ENCODE assay signal across 26 cellular contexts in the genomic region with DNA sequence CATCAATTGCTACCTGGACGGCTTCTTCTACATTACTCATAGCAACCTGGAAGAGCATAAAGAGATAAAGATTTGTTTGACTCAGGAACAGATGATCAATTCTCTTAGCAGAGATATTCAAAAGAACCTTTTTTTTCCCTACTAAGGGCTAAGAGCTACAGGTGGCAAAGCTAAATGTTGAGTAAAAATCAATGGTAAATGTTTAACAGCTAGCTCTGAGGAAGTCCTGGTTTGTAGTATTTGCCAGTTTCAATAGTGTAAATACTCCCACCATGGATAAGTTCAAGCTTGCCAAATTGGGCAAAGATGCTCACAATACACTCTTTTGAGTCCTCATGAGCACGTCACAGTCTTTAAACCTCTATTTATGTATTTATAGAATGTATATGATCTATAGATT.
DNase-seq lines count a peak whose midpoint lies in the region; ATAC-seq, FAIRE-seq and TF ChIP-seq lines count a peak whose summit lies in the region.
"Had no signal": no experiment of that assay in that cellular context is flagged by ENCODE, and none has a peak within 500 bp of the region (broad histone marks: within the 10 kb centered on the region; RNA-seq: fewer than 3 reads in every experiment).

No MANE protein-coding gene starts in this region.

- no peak overlapping the region for H2AFZ ChIP-seq in HepG2 (ENCODE audit: low read length)

- H3K4me1 Mint-ChIP-seq in WTC11, result no peaks in the 10 kb centered on the region
- H3K4me1 Mint-ChIP-seq in activated T-helper 2 cell treated with anti-CD3 and anti-CD28 coated beads, Interferon-gamma antibody, Interleukin-2, Interleukin-4, amounts not matched to agents 10 μg/mL and 5 μg/mL and 100 μg/mL, durations not matched to agents 14 hours and 24 hours and 36 hours (ENCODE audit: low read depth), result peaks cover 2% of the 10 kb centered on the region
- H3K4me1 Mint-ChIP-seq: CD4-positive, alpha-beta memory T cell; CD8-positive, alpha-beta memory T cell had no signal

- H3K27ac Mint-ChIP-seq in WTC11, result no peak overlapping the region
- no peak overlapping the region for H3K27ac Mint-ChIP-seq in activated T-helper 2 cell treated with anti-CD3 and anti-CD28 coated beads, Interferon-gamma antibody, Interleukin-2, Interleukin-4, amounts not matched to agents 10 μg/mL and 5 μg/mL and 100 μg/mL, durations not matched to agents 14 hours and 24 hours and 36 hours
- H3K27ac Mint-ChIP-seq: CD14-positive monocyte; CD4-positive, alpha-beta memory T cell; CD4-positive, CD25-positive, alpha-beta regulatory T cell; CD8-positive, alpha-beta memory T cell had no signal

- H3K27ac ChIP-seq in HepG2 (ENCODE audit: extremely low read length, insufficient read depth, low read length), result peak overlapping the region; percentile 13
- H3K27ac ChIP-seq in right lobe of liver, result peak overlapping the region in 2 of 3 donors; percentile 48 to 60
- H3K27ac ChIP-seq: BLaER1 had no signal

- H3K36me3 Mint-ChIP-seq in WTC11, result no peaks in the 10 kb centered on the region
- H3K36me3 Mint-ChIP-seq in activated T-helper 2 cell treated with anti-CD3 and anti-CD28 coated beads, Interferon-gamma antibody, Interleukin-2, Interleukin-4, amounts not matched to agents 10 μg/mL and 5 μg/mL and 100 μg/mL, durations not matched to agents 14 hours and 24 hours and 36 hours (ENCODE audit: low read depth), result no peaks in the 10 kb centered on the region
- H3K36me3 Mint-ChIP-seq: CD14-positive monocyte; CD4-positive, CD25-positive, alpha-beta regulatory T cell; CD8-positive, alpha-beta memory T cell had no signal

- H3K27me3 ChIP-seq in HepG2 (ENCODE audit: control insufficient read depth in 1 of 2, insufficient read depth in 2 of 2, low read length in 2 of 2) (no peaks in the 10 kb centered on the region), right lobe of liver (no peaks in the 10 kb centered on the region)
- H3K27me3 ChIP-seq: BE2C, BLaER1 had no signal

- H3K4me3 ChIP-seq in HepG2 (replicated peaks in 1 of 3; ENCODE audit: insufficient read depth in 1 of 3, low read depth in 2 of 3, low read length in 3 of 3) (no peak overlapping the region), right lobe of liver (no peak overlapping the region)
- H3K4me3 ChIP-seq: BLaER1 had no signal

- TF ChIP-seq EP300 in HepG2 (IDR thresholded peaks at IDR 0.05; ENCODE audit: low read depth in 2 of 2, low read length in 2 of 2) (peak in 1 of 2 experiments; percentile 56; a peak in 2 of 4 replicates), HepG2 (CRISPR knock-in tag; IDR thresholded peaks at IDR 0.05; ENCODE audit: borderline replicate concordance) (no peak)

- H3K27me3 Mint-ChIP-seq in WTC11 (ENCODE audit: low read depth), result no peaks in the 10 kb centered on the region
- no peaks in the 10 kb centered on the region for H3K27me3 Mint-ChIP-seq in activated T-helper 2 cell treated with anti-CD3 and anti-CD28 coated beads, Interferon-gamma antibody, Interleukin-2, Interleukin-4, amounts not matched to agents 10 μg/mL and 5 μg/mL and 100 μg/mL, durations not matched to agents 14 hours and 24 hours and 36 hours (ENCODE audit: low read depth)
- H3K27me3 Mint-ChIP-seq: CD4-positive, CD25-positive, alpha-beta regulatory T cell had no signal

- in situ Hi-C loops in HepG2 (cut with HindIII; ENCODE audit: extremely low pct_ligation_motif_present, low pct_unique_long_range_greater_than_20kb), result no loop called here

- TF ChIP-seq CTCF in WTC11 (IDR thresholded peaks at IDR 0.05) (no peak), HepG2 (CRISPR knock-in tag; IDR thresholded peaks at IDR 0.05) (no peak), right lobe of liver (IDR thresholded peaks at IDR 0.05) (no peak)

- no peak for TF ChIP-seq POLR2A in HepG2 (IDR thresholded peaks at IDR 0.05; ENCODE audit: insufficient read depth in 1 of 2, low read depth in 2 of 2, low read length in 2 of 2)
- TF ChIP-seq POLR2A in right lobe of liver (IDR thresholded peaks at IDR 0.05), result no peak

- DNase-seq in WTC11 (ENCODE audit: low spot score) (no peak), HepG2 (ENCODE audit: low spot score) (peak; percentile 77), right lobe of liver (no peak), GM03348 (ENCODE audit: low spot score) (no peak), cortex of kidney (lab: John Stamatoyannopoulos, UW) (no peak)
- DNase-seq in activated T-helper 2 cell treated with anti-CD3 and anti-CD28 coated beads, Interferon-gamma antibody, Interleukin-2, Interleukin-4, amounts not matched to agents 10 μg/mL and 5 μg/mL and 100 μg/mL, durations not matched to agents 14 hours and 24 hours and 36 hours (ENCODE audit: low spot score), result no peak
- DNase-seq: 8988T; ACHN; BE2C; C1 segment of cervical spinal cord; CD4-positive, alpha-beta memory T cell; CD4-positive, CD25-positive, alpha-beta regulatory T cell; CD8-positive, alpha-beta memory T cell; COR-L47; DMS 273 treated with DMSO at 0.1 percent for 48 hours; DMS153; DMS53; DMS79; DND-41; EL; GDM1 had no signal

- H3K79me2 ChIP-seq in HepG2 (ENCODE audit: insufficient read depth, low read length), result no peaks in the 10 kb centered on the region

- H3K36me3 ChIP-seq in HepG2 (replicated peaks in 1 of 2; ENCODE audit: control insufficient read depth in 1 of 2, insufficient read depth in 2 of 2, low read length in 2 of 2) (no peaks in the 10 kb centered on the region), right lobe of liver (peaks cover 0 to 47% (median 8%) of the 10 kb centered on the region in 4 donors)
- H3K36me3 ChIP-seq: BE2C had no signal

- no peaks in the 10 kb centered on the region for H3K9me3 Mint-ChIP-seq in WTC11
- no peaks in the 10 kb centered on the region for H3K9me3 Mint-ChIP-seq in activated T-helper 2 cell treated with anti-CD3 and anti-CD28 coated beads, Interferon-gamma antibody, Interleukin-2, Interleukin-4, amounts not matched to agents 10 μg/mL and 5 μg/mL and 100 μg/mL, durations not matched to agents 14 hours and 24 hours and 36 hours
- H3K9me3 Mint-ChIP-seq: CD4-positive, alpha-beta memory T cell; CD8-positive, alpha-beta memory T cell had no signal

- intact Hi-C loops in HepG2 (cut with micrococcal nuclease; ENCODE audit: unreplicated experiment), result loop anchor here (1.0 kb wide), 1 partner anchor 28 kb away; no protein-coding TSS in a partner anchor
- intact Hi-C loops in right lobe of liver (cut with DNase I), result no loop called here
- intact Hi-C loops in activated T-helper 2 cell treated with anti-CD3 and anti-CD28 coated beads, Interferon-gamma antibody, Interleukin-2, Interleukin-4, amounts not matched to agents 10 μg/mL and 5 μg/mL and 100 μg/mL, durations not matched to agents 14 hours and 24 hours and 36 hours (cut with micrococcal nuclease), result no loop called here

- no peak overlapping the region for H3K4me3 Mint-ChIP-seq in WTC11
- H3K4me3 Mint-ChIP-seq in activated T-helper 2 cell treated with anti-CD3 and anti-CD28 coated beads, Interferon-gamma antibody, Interleukin-2, Interleukin-4, amounts not matched to agents 10 μg/mL and 5 μg/mL and 100 μg/mL, durations not matched to agents 14 hours and 24 hours and 36 hours (ENCODE audit: low read depth), result no peak overlapping the region
- H3K4me3 Mint-ChIP-seq: CD14-positive monocyte; CD4-positive, alpha-beta memory T cell; CD4-positive, CD25-positive, alpha-beta regulatory T cell; CD8-positive, alpha-beta memory T cell had no signal

- no peak for ATAC-seq in WTC11
- peak; percentile 98 for ATAC-seq in HepG2
- ATAC-seq in right lobe of liver, result peak; percentile 86 to 96 (median 92)
- no peak for ATAC-seq in HG03196 (IDR thresholded peaks at IDR 0.05; ENCODE audit: unreplicated experiment)

- H4K20me1 ChIP-seq in HepG2 (ENCODE audit: insufficient read depth, low read length), result no peaks in the 10 kb centered on the region
- H4K20me1 ChIP-seq: BLaER1 had no signal

- WGBS in HepG2 (ENCODE audit: low lambda C conversion rate), result 5% methylated on average over 2 of the region's 2 CpGs
- WGBS in right lobe of liver (ENCODE audit: insufficient coverage, low coverage, low lambda C conversion rate, missing lambda C conversion rate), result 42% methylated on average over 2 of the region's 2 CpGs

- H3K9me3 ChIP-seq in HepG2 (ENCODE audit: low read length) (no peaks in the 10 kb centered on the region), right lobe of liver (no peaks in the 10 kb centered on the region)
- H3K9me3 ChIP-seq: BE2C had no signal

- no TSS peak for BruUV-seq in HepG2 (replicated peaks; lab: Mats Ljungman, UMichigan)

- no peak overlapping the region for H3K9ac ChIP-seq in HepG2 (ENCODE audit: insufficient read depth, low read depth, low read length)
- H3K9ac ChIP-seq: BLaER1 had no signal

- FAIRE-seq in HepG2 (lab: Jason Lieb, UNC), result peak; percentile 30
- FAIRE-seq: GM12891, GM19239 had no signal

- CTCF ChIA-PET in WTC11 (lab: Charles Lee), result interaction anchor here (0.5 to 1.2 kb wide), 2 partner anchors 40 to 715 kb away, joined by 4 to 5 read pairs; no protein-coding TSS in a partner anchor
- CTCF ChIA-PET in HepG2 (lab: Yijun Ruan, JAX; ENCODE audit: low intra/inter-chr PET ratio, low total read pairs), result no interaction called here

- TF ChIP-seq RAD21 in HepG2 (CRISPR knock-in tag; IDR thresholded peaks at IDR 0.05), result no peak

- H3K4me1 ChIP-seq in HepG2 (ENCODE audit: insufficient read depth, low read length) (peaks cover 27% of the 10 kb centered on the region), right lobe of liver (peaks cover 0 to 11% (median 3%) of the 10 kb centered on the region in 4 donors)

- POLR2A ChIA-PET in WTC11 (lab: Charles Lee), result no interaction called here
- POLR2A ChIA-PET in HepG2 (lab: Yijun Ruan, JAX), result interaction anchor here (0.9 to 1.2 kb wide), 3 partner anchors 57 to 93 kb away, joined by 4 to 5 read pairs (median 4); a partner anchor contains a TSS

- H3K4me2 ChIP-seq in HepG2 (ENCODE audit: low read depth, low read length), result peak overlapping the region; percentile 52
- H3K4me2 ChIP-seq: BLaER1 had no signal

TF ChIP-seq in WTC11, 78 proteins besides CTCF, POLR2A, EP300 and RAD21:
- TF ChIP-seq CBFB (CRISPR knock-in tag; IDR thresholded peaks at IDR 0.05; ENCODE audit: low read depth) (no peak), JAZF1 (CRISPR knock-in tag; IDR thresholded peaks at IDR 0.05) (no peak), GABPB1 (CRISPR knock-in tag; IDR thresholded peaks at IDR 0.05) (peak; percentile 29; the same call in 1 of the 2 replicates)

TF ChIP-seq in HepG2, 621 proteins besides CTCF, POLR2A, EP300 and RAD21 (continues in another document):
- TF ChIP-seq, protein P1, sequence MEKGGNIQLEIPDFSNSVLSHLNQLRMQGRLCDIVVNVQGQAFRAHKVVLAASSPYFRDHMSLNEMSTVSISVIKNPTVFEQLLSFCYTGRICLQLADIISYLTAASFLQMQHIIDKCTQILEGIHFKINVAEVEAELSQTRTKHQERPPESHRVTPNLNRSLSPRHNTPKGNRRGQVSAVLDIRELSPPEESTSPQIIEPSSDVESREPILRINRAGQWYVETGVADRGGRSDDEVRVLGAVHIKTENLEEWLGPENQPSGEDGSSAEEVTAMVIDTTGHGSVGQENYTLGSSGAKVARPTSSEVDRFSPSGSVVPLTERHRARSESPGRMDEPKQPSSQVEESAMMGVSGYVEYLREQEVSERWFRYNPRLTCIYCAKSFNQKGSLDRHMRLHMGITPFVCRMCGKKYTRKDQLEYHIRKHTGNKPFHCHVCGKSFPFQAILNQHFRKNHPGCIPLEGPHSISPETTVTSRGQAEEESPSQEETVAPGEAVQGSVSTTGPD (CRISPR knock-in tag; IDR thresholded peaks at IDR 0.05), result peak; percentile 95
- no peak for TF ChIP-seq MAFK (conservative IDR thresholded peaks at IDR 0.05 in 1 of 2, IDR thresholded peaks at IDR 0.05 in 1 of 2; ENCODE audit: low read length in 2 of 2)
- TF ChIP-seq GATAD2A (CRISPR knock-in tag; IDR thresholded peaks at IDR 0.05), result peak; percentile 83

Comparison
In these comparisons a context has a peak if more than half of its experiments do, and no peak if none do; other contexts are left out.
1. ATAC-seq: peak in HepG2 (single experiment) and right lobe of liver (4 of 4); none in WTC11 (single experiment) and HG03196 (single experiment).